1 cellular context compared by ENCODE assay signal in the genomic region with DNA sequence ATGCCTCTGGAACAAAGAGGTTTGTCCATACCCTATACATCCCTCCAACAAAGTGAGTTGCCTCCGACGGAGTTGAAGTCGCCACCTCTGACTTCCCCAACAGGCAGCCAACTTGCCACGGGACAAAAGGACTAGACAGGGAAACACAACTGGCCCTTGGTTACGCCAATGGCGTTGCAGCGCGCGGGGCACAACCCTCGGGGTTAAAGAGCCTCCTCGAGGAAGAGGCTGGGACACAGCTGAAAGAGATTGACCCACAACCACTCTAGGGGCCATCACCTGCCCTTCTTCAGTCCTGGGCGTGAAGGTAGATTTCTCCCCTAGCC.
A peak's percentile ranks its signal among the peaks of the same experiment; 100 is the strongest.
TF ChIP-seq lines count a peak whose summit lies in the region.

No MANE protein-coding gene starts in this region.

TF ChIP-seq in HepG2, 621 proteins besides CTCF, POLR2A, EP300 and RAD21 (continued from another document):
- TF ChIP-seq, protein P1, sequence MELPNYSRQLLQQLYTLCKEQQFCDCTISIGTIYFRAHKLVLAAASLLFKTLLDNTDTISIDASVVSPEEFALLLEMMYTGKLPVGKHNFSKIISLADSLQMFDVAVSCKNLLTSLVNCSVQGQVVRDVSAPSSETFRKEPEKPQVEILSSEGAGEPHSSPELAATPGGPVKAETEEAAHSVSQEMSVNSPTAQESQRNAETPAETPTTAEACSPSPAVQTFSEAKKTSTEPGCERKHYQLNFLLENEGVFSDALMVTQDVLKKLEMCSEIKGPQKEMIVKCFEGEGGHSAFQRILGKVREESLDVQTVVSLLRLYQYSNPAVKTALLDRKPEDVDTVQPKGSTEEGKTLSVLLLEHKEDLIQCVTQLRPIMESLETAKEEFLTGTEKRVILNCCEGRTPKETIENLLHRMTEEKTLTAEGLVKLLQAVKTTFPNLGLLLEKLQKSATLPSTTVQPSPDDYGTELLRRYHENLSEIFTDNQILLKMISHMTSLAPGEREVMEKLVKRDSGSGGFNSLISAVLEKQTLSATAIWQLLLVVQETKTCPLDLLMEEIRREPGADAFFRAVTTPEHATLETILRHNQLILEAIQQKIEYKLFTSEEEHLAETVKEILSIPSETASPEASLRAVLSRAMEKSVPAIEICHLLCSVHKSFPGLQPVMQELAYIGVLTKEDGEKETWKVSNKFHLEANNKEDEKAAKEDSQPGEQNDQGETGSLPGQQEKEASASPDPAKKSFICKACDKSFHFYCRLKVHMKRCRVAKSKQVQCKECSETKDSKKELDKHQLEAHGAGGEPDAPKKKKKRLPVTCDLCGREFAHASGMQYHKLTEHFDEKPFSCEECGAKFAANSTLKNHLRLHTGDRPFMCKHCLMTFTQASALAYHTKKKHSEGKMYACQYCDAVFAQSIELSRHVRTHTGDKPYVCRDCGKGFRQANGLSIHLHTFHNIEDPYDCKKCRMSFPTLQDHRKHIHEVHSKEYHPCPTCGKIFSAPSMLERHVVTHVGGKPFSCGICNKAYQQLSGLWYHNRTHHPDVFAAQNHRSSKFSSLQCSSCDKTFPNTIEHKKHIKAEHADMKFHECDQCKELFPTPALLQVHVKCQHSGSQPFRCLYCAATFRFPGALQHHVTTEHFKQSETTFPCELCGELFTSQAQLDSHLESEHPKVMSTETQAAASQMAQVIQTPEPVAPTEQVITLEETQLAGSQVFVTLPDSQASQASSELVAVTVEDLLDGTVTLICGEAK (IDR thresholded peaks at IDR 0.05): no peak
- TF ChIP-seq, protein P1 (CRISPR knock-in tag; IDR thresholded peaks at IDR 0.05): no peak
- 0 out of 2 replicates have a peak, but pooled peaks have one; percentile 9 for TF ChIP-seq TSC22D2 (CRISPR knock-in tag; IDR thresholded peaks at IDR 0.05; ENCODE audit: borderline replicate concordance)
- TF ChIP-seq KLF15 (CRISPR knock-in tag; IDR thresholded peaks at IDR 0.05; ENCODE audit: borderline replicate concordance): 0 out of 2 replicates have a peak, but pooled peaks have one; percentile 83
- TF ChIP-seq NFYC (CRISPR knock-in tag; IDR thresholded peaks at IDR 0.05): peak; percentile 69
- TF ChIP-seq, protein P2, sequence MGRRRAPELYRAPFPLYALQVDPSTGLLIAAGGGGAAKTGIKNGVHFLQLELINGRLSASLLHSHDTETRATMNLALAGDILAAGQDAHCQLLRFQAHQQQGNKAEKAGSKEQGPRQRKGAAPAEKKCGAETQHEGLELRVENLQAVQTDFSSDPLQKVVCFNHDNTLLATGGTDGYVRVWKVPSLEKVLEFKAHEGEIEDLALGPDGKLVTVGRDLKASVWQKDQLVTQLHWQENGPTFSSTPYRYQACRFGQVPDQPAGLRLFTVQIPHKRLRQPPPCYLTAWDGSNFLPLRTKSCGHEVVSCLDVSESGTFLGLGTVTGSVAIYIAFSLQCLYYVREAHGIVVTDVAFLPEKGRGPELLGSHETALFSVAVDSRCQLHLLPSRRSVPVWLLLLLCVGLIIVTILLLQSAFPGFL (CRISPR knock-in tag; IDR thresholded peaks at IDR 0.05): peak; percentile 17; the same call in 1 of the 2 replicates
- no peak for TF ChIP-seq ZEB1 (IDR thresholded peaks at IDR 0.05; ENCODE audit: insufficient replicate concordance, low read depth)
- TF ChIP-seq, protein P3, sequence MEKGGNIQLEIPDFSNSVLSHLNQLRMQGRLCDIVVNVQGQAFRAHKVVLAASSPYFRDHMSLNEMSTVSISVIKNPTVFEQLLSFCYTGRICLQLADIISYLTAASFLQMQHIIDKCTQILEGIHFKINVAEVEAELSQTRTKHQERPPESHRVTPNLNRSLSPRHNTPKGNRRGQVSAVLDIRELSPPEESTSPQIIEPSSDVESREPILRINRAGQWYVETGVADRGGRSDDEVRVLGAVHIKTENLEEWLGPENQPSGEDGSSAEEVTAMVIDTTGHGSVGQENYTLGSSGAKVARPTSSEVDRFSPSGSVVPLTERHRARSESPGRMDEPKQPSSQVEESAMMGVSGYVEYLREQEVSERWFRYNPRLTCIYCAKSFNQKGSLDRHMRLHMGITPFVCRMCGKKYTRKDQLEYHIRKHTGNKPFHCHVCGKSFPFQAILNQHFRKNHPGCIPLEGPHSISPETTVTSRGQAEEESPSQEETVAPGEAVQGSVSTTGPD (CRISPR knock-in tag; IDR thresholded peaks at IDR 0.05): no peak
- TF ChIP-seq U2AF2 (IDR thresholded peaks at IDR 0.05; ENCODE audit: low read depth, low read length): no peak
- TF ChIP-seq, protein P4, sequence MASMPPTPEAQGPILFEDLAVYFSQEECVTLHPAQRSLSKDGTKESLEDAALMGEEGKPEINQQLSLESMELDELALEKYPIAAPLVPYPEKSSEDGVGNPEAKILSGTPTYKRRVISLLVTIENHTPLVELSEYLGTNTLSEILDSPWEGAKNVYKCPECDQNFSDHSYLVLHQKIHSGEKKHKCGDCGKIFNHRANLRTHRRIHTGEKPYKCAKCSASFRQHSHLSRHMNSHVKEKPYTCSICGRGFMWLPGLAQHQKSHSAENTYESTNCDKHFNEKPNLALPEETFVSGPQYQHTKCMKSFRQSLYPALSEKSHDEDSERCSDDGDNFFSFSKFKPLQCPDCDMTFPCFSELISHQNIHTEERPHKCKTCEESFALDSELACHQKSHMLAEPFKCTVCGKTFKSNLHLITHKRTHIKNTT (CRISPR knock-in tag; IDR thresholded peaks at IDR 0.05): no peak
- TF ChIP-seq EZH2 (conservative IDR thresholded peaks at IDR 0.05; ENCODE audit: low read depth, low read length): no peak
- no peak for TF ChIP-seq ZNF33A (CRISPR knock-in tag; IDR thresholded peaks at IDR 0.05; ENCODE audit: borderline replicate concordance)
- TF ChIP-seq RXRB (CRISPR knock-in tag; IDR thresholded peaks at IDR 0.05; ENCODE audit: borderline replicate concordance): no peak
- 0 out of 2 replicates have a peak, but pooled peaks have one; percentile 50 for TF ChIP-seq ZNF484 (CRISPR knock-in tag; IDR thresholded peaks at IDR 0.05; ENCODE audit: borderline replicate concordance, low read depth)
- TF ChIP-seq MED13 (CRISPR knock-in tag; IDR thresholded peaks at IDR 0.05): peak; percentile 19; the same call in 1 of the 2 replicates
- TF ChIP-seq ZNF589 (CRISPR knock-in tag; conservative IDR thresholded peaks at IDR 0.05): peak; percentile 27; the same call in 1 of the 2 replicates
- TF ChIP-seq CAMTA2 (CRISPR knock-in tag; IDR thresholded peaks at IDR 0.05; ENCODE audit: borderline replicate concordance): no peak
- TF ChIP-seq SIN3A (IDR thresholded peaks at IDR 0.05; ENCODE audit: borderline replicate concordance, low read depth, low read length): 0 out of 2 replicates have a peak, but pooled peaks have one; percentile 27
- TF ChIP-seq CEBPB (IDR thresholded peaks at IDR 0.05; ENCODE audit: borderline replicate concordance, low read depth, low read length): no peak
